Comparison of ENCODE assay signal across 18 cellular contexts in genomic region chr20:24736131-24736843, GRCh38.
DNase-seq lines count a peak whose midpoint lies in the region; TF ChIP-seq lines count a peak whose summit lies in the region.
"Had no signal": no experiment of that assay in that cellular context is flagged by ENCODE, and none has a peak within 500 bp of the region (broad histone marks: within the 10 kb centered on the region; RNA-seq: fewer than 3 reads in every experiment).

No MANE protein-coding gene starts in this region.

- H3K4me1 Mint-ChIP-seq in activated CD4-positive, alpha-beta T cell treated with anti-CD3 and anti-CD28 coated beads, Interleukin-2, amount 10 ng/mL, durations not matched to agents 24 days and 14 days = peaks cover 18% of the 10 kb centered on the region
- H3K4me1 Mint-ChIP-seq in CD14-positive monocyte = peaks cover 4% of the 10 kb centered on the region

- no peaks in the 10 kb centered on the region for H3K9me3 Mint-ChIP-seq in activated CD4-positive, alpha-beta T cell treated with anti-CD3 and anti-CD28 coated beads, Interleukin-2, amount 10 ng/mL, durations not matched to agents 24 days and 14 days
- no peaks in the 10 kb centered on the region for H3K9me3 Mint-ChIP-seq in CD14-positive monocyte
- H3K9me3 Mint-ChIP-seq: HFFc6 had no signal

- intact Hi-C loops in activated CD4-positive, alpha-beta T cell treated with anti-CD3 and anti-CD28 coated beads, Interleukin-2, amount 10 ng/mL, durations not matched to agents 24 days and 14 days (cut with micrococcal nuclease) = no loop called here
- intact Hi-C loops in CD14-positive monocyte (cut with micrococcal nuclease) = no loop called here

- H3K27me3 Mint-ChIP-seq in activated CD4-positive, alpha-beta T cell treated with anti-CD3 and anti-CD28 coated beads, Interleukin-2, amount 10 ng/mL, durations not matched to agents 24 days and 14 days = no peaks in the 10 kb centered on the region
- H3K27me3 Mint-ChIP-seq in CD14-positive monocyte (ENCODE audit: low read depth in 3 of 3) = peaks cover 0 to 4% (median 0%) of the 10 kb centered on the region in 3 donors

- no peak overlapping the region for H3K4me3 Mint-ChIP-seq in activated CD4-positive, alpha-beta T cell treated with anti-CD3 and anti-CD28 coated beads, Interleukin-2, amount 10 ng/mL, durations not matched to agents 24 days and 14 days
- no peak overlapping the region for H3K4me3 Mint-ChIP-seq in CD14-positive monocyte
- H3K4me3 Mint-ChIP-seq: HFFc6 had no signal

- H3K27ac ChIP-seq in coronary artery = no peak overlapping the region
- H3K27ac ChIP-seq: KMS-11, RWPE1, SJCRH30 had no signal

- H3K4me3 ChIP-seq in fibroblast of villous mesenchyme (ENCODE audit: low read depth, low read length) (no peak overlapping the region), coronary artery (no peak overlapping the region)
- H3K4me3 ChIP-seq: SJCRH30 had no signal

- TF ChIP-seq CTCF in fibroblast of villous mesenchyme (IDR thresholded peaks at IDR 0.05; ENCODE audit: insufficient read depth, low read depth, low read length) = no peak
- TF ChIP-seq CTCF in CD14-positive monocyte (IDR thresholded peaks at IDR 0.05) = no peak
- no peak for TF ChIP-seq CTCF in coronary artery (IDR thresholded peaks at IDR 0.05)

- no peak overlapping the region for H3K27ac Mint-ChIP-seq in activated CD4-positive, alpha-beta T cell treated with anti-CD3 and anti-CD28 coated beads, Interleukin-2, amount 10 ng/mL, durations not matched to agents 24 days and 14 days
- H3K27ac Mint-ChIP-seq in CD14-positive monocyte = no peak overlapping the region
- H3K27ac Mint-ChIP-seq: HFFc6 had no signal

- H3K36me3 Mint-ChIP-seq in activated CD4-positive, alpha-beta T cell treated with anti-CD3 and anti-CD28 coated beads, Interleukin-2, amount 10 ng/mL, durations not matched to agents 24 days and 14 days (ENCODE audit: low read depth) = no peaks in the 10 kb centered on the region
- no peaks in the 10 kb centered on the region for H3K36me3 Mint-ChIP-seq in CD14-positive monocyte

- DNase-seq in activated CD4-positive, alpha-beta T cell treated with anti-CD3 and anti-CD28 coated beads, Interleukin-2, amount 10 ng/mL, durations not matched to agents 24 days and 14 days = peak; percentile 43
- no peak for DNase-seq in activated CD4-positive, alpha-beta T cell treated with anti-CD3 and anti-CD28 coated beads for 1 hour
- DNase-seq in astrocyte of the hippocampus (ENCODE audit: low read depth, low spot score) (peak; percentile 53), fibroblast of villous mesenchyme (ENCODE audit: low read depth) (peak; percentile 57), NCI-H2081 (lab: John Stamatoyannopoulos, UW) (no peak), CD14-positive monocyte (ENCODE audit: low spot score) (no peak), NCI-H510A treated with DMSO at 0.1 percent for 48 hours (lab: John Stamatoyannopoulos, UW) (no peak), coronary artery (ENCODE audit: low spot score) (no peak)
- DNase-seq: 8988T, DMS79 treated with DMSO at 0.1 percent for 48 hours, HFFc6, NCI-H1417 treated with DMSO at 0.1 percent for 48 hours, NCI-H2029, NCI-H446 treated with DMSO at 0.1 percent for 48 hours, NCI-H748 treated with DMSO at 0.1 percent for 48 hours, SJCRH30 had no signal

Comparison
In these comparisons a context has a peak if more than half of its experiments do, and no peak if none do; other contexts are left out.
1. DNase-seq: peak in activated CD4-positive, alpha-beta T cell treated with anti-CD3 and anti-CD28 coated beads, Interleukin-2, amount 10 ng/mL, durations not matched to agents 24 days and 14 days (single experiment), astrocyte of the hippocampus (single experiment) and fibroblast of villous mesenchyme (single experiment); none in activated CD4-positive, alpha-beta T cell treated with anti-CD3 and anti-CD28 coated beads for 1 hour (single experiment), NCI-H2081 (0 of 2), CD14-positive monocyte (single experiment), NCI-H510A treated with DMSO at 0.1 percent for 48 hours (single experiment) and coronary artery (single experiment).